Comparison of ENCODE assay signal across 10 cellular contexts in genomic region chr14:91323031-91323430, GRCh38.
DNase-seq lines count a peak whose midpoint lies in the region; ATAC-seq lines count a peak whose summit lies in the region.
"Had no signal": no experiment of that assay in that cellular context is flagged by ENCODE, and none has a peak within 500 bp of the region (broad histone marks: within the 10 kb centered on the region; RNA-seq: fewer than 3 reads in every experiment).

No MANE protein-coding gene starts in this region.

- H3K36me3 Mint-ChIP-seq in activated naive CD4-positive, alpha-beta T cell treated with anti-CD3 and anti-CD28 coated beads, Interleukin-2, amount 50 U/mL, for 24 hours, result peaks cover 13% of the 10 kb centered on the region
- peaks cover 4% of the 10 kb centered on the region for H3K36me3 Mint-ChIP-seq in T-helper 17 cell (ENCODE audit: low read depth)
- H3K36me3 Mint-ChIP-seq in immature natural killer cell, result peaks cover 13 to 59% (median 21%) of the 10 kb centered on the region in 3 donors

- peaks cover 84% of the 10 kb centered on the region for H3K4me1 Mint-ChIP-seq in activated naive CD4-positive, alpha-beta T cell treated with anti-CD3 and anti-CD28 coated beads, Interleukin-2, amount 50 U/mL, for 24 hours
- H3K4me1 Mint-ChIP-seq in T-helper 17 cell, result peaks cover 47% of the 10 kb centered on the region
- peaks cover 64 to 72% of the 10 kb centered on the region in 2 donors for H3K4me1 Mint-ChIP-seq in immature natural killer cell

- peak overlapping the region; percentile 17 for H3K27ac ChIP-seq in temporal lobe (ENCODE audit: low read depth, low read length)
- H3K27ac ChIP-seq: GM23248 had no signal

- H3K27ac Mint-ChIP-seq in activated naive CD4-positive, alpha-beta T cell treated with anti-CD3 and anti-CD28 coated beads, Interleukin-2, amount 50 U/mL, for 24 hours, result peak overlapping the region; percentile 99
- H3K27ac Mint-ChIP-seq in T-helper 17 cell, result peak overlapping the region; percentile 99
- peak overlapping the region; percentile 95 to 100 (median 99) for H3K27ac Mint-ChIP-seq in immature natural killer cell

- H3K9me3 Mint-ChIP-seq in activated naive CD4-positive, alpha-beta T cell treated with anti-CD3 and anti-CD28 coated beads, Interleukin-2, amount 50 U/mL, for 24 hours, result no peaks in the 10 kb centered on the region
- H3K9me3 Mint-ChIP-seq in immature natural killer cell, result no peaks in the 10 kb centered on the region
- H3K9me3 Mint-ChIP-seq: neural crest cell had no signal

- H3K4me3 Mint-ChIP-seq in activated naive CD4-positive, alpha-beta T cell treated with anti-CD3 and anti-CD28 coated beads, Interleukin-2, amount 50 U/mL, for 24 hours, result peak overlapping the region; percentile 90
- H3K4me3 Mint-ChIP-seq in T-helper 17 cell (peak overlapping the region; percentile 93), immature natural killer cell (peak overlapping the region in 1 of 5 donors; percentile 79)

- H3K9me3 ChIP-seq in T-helper 17 cell (ENCODE audit: control insufficient read depth, low read length, poor library complexity, severe bottlenecking), result no peaks in the 10 kb centered on the region

- ATAC-seq in T-helper 17 cell, result no peak
- no peak for ATAC-seq in GM19351 (IDR thresholded peaks at IDR 0.05; ENCODE audit: unreplicated experiment)

- no peak for DNase-seq in activated naive CD4-positive, alpha-beta T cell treated with Interleukin-2 at 50 U/mL for 16 hours
- DNase-seq in T-helper 17 cell (no peak), immature natural killer cell (no peak), NCI-H1105 (lab: John Stamatoyannopoulos, UW) (no peak), NCI-H1417 (lab: John Stamatoyannopoulos, UW) (no peak)

- no peaks in the 10 kb centered on the region for H3K27me3 Mint-ChIP-seq in activated naive CD4-positive, alpha-beta T cell treated with anti-CD3 and anti-CD28 coated beads, Interleukin-2, amount 50 U/mL, for 24 hours
- H3K27me3 Mint-ChIP-seq in T-helper 17 cell (no peaks in the 10 kb centered on the region), immature natural killer cell (ENCODE audit: low read depth in 3 of 3) (peaks cover 10 to 65% (median 47%) of the 10 kb centered on the region in 3 donors)
